In genomic region chr1:227749916-227750710, GRCh38 we compare ENCODE assay signal across 1 cellular context.
TF ChIP-seq lines count a peak whose summit lies in the region.

No MANE protein-coding gene starts in this region.

TF ChIP-seq in HCT116, 20 proteins besides CTCF, POLR2A, EP300 and RAD21 (continued from another document):
- no peak for TF ChIP-seq SRF (IDR thresholded peaks at IDR 0.05; ENCODE audit: low read depth)
- no peak for TF ChIP-seq YY1 (IDR thresholded peaks at IDR 0.05; ENCODE audit: extremely low read depth, insufficient replicate concordance, low read depth, low read length)
- no peak for TF ChIP-seq SIN3A (IDR thresholded peaks at IDR 0.05; ENCODE audit: low read depth)
- no peak for TF ChIP-seq MAX (IDR thresholded peaks at IDR 0.05)
- TF ChIP-seq SP1 (IDR thresholded peaks at IDR 0.05; ENCODE audit: low read depth) = no peak
- TF ChIP-seq ZFX (IDR thresholded peaks at IDR 0.05) = no peak
- TF ChIP-seq EZH2 (IDR thresholded peaks at IDR 0.05) = no peak
- TF ChIP-seq ZNF274 (IDR thresholded peaks at IDR 0.05; ENCODE audit: low read depth, low read length) = no peak
- TF ChIP-seq CBX3 (IDR thresholded peaks at IDR 0.05; ENCODE audit: low read depth) = no peak
TF ChIP-seq in HCT116: peak in this region for 0.
